Comparison of ENCODE assay signal across 28 cellular contexts in genomic region chr2:167490394-167490793, GRCh38.
"Had no signal": no experiment of that assay in that cellular context is flagged by ENCODE, and none has a peak within 500 bp of the region (broad histone marks: within the 10 kb centered on the region; RNA-seq: fewer than 3 reads in every experiment).

No MANE protein-coding gene starts in this region.

- H3K9me3 ChIP-seq: lower lobe of right lung, neutrophil, ovary, right atrium auricular region, right lobe of liver, suprapubic skin, thoracic aorta, tibial artery, upper lobe of right lung had no signal

- H3K4me1 Mint-ChIP-seq: naive thymus-derived CD8-positive, alpha-beta T cell; neural progenitor cell had no signal

- DNase-seq: hippocampal formation; kidney glomerular epithelial cell; left cardiac atrium; left ventricle myocardium superior; lower lobe of right lung; mammary epithelial cell; mesenchymal stem cell; naive thymus-derived CD8-positive, alpha-beta T cell; ovary; right lobe of liver; stimulated activated CD4-positive, alpha-beta T cell treated with anti-CD3 and anti-CD28 coated beads, Interleukin-12 subunit alpha, Interleukin-12 subunit beta, amount 100 ng/mL, for 4 hours; stimulated activated CD4-positive, alpha-beta T cell treated with anti-CD3 and anti-CD28 coated beads, Interleukin-15, amount 100 ng/mL, for 24 hours; stimulated activated CD4-positive, alpha-beta T cell treated with anti-CD3 and anti-CD28 coated beads, Interleukin-2, amount 100 ng/mL, for 24 hours; stimulated activated CD4-positive, alpha-beta T cell treated with anti-CD3 and anti-CD28 coated beads, Interleukin-4, amount 100 ng/mL, for 1 hour; stimulated activated naive CD4-positive, alpha-beta T cell; tibial artery; trophoblast cell; upper lobe of right lung had no signal

- H3K9me3 Mint-ChIP-seq: nephron; neural progenitor cell; stimulated activated naive CD8-positive, alpha-beta T cell treated with anti-CD3 and anti-CD28 coated beads, Interleukin-15, Interleukin-2, amounts not matched to agents 100 ng/mL and 50 ng/mL, for 24 hours had no signal

- H3K27ac ChIP-seq: lower lobe of right lung, neural progenitor cell, neutrophil, ovary, right atrium auricular region, right lobe of liver, skin epidermis, suprapubic skin, thoracic aorta, tibial artery, upper lobe of right lung had no signal

- H3K36me3 Mint-ChIP-seq: naive thymus-derived CD8-positive, alpha-beta T cell had no signal

- H3K27me3 ChIP-seq: neural progenitor cell, neutrophil, ovary, right atrium auricular region, right lobe of liver, suprapubic skin, tibial artery, upper lobe of right lung had no signal

- H3K4me1 ChIP-seq: lower lobe of right lung, right atrium auricular region, right lobe of liver, suprapubic skin, upper lobe of right lung had no signal

- H3K27ac Mint-ChIP-seq: naive thymus-derived CD8-positive, alpha-beta T cell; neural progenitor cell; progenitor cell of endocrine pancreas; stimulated activated naive CD8-positive, alpha-beta T cell treated with anti-CD3 and anti-CD28 coated beads, Interleukin-15, Interleukin-2, amounts not matched to agents 100 ng/mL and 50 ng/mL, for 24 hours had no signal

- H3K9ac ChIP-seq: neural progenitor cell had no signal

- ATAC-seq: left cardiac atrium; left lobe of liver; left ventricle myocardium superior; lower lobe of right lung; naive thymus-derived CD8-positive, alpha-beta T cell; right lobe of liver; upper lobe of right lung had no signal

- H3K4me3 ChIP-seq: lower lobe of right lung, neural progenitor cell, ovary, right atrium auricular region, right lobe of liver, skin epidermis, suprapubic skin, thoracic aorta, tibial artery, upper lobe of right lung had no signal

- H3K4me3 Mint-ChIP-seq: naive thymus-derived CD8-positive, alpha-beta T cell; nephron; neural progenitor cell; stimulated activated naive CD8-positive, alpha-beta T cell treated with anti-CD3 and anti-CD28 coated beads, Interleukin-15, Interleukin-2, amounts not matched to agents 100 ng/mL and 50 ng/mL, for 24 hours had no signal

- H3K36me3 ChIP-seq: lower lobe of right lung, neural progenitor cell, neutrophil, ovary, right atrium auricular region, right lobe of liver, suprapubic skin, thoracic aorta, tibial artery, upper lobe of right lung had no signal
